ENCODE assay signal across 8 cellular contexts in genomic region chr15:40952301-40952900, GRCh38. TPM values are rescaled to one million over a fixed set of nuclear protein-coding genes. Genes with fewer than 3 reads are reported as not detected.
DNase-seq lines count a peak whose midpoint lies in the region; ATAC-seq and TF ChIP-seq lines count a peak whose summit lies in the region.

No MANE protein-coding gene starts in this region.

- CTCF ChIA-PET in activated CD8-positive, alpha-beta T cell treated with anti-CD3 and anti-CD28 coated beads for 36 hours (lab: Charles Lee), result interaction anchor here (0.9 to 7.5 kb wide), 12 partner anchors 8 to 95 kb away, joined by 3 to 73 read pairs (median 4); partner anchors contain the start of gene VPS18

- H3K27me3 Mint-ChIP-seq in HFFc6 (ENCODE audit: insufficient read depth), result no peaks in the 10 kb centered on the region; the same call in 1 of the 2 replicates
- H3K27me3 Mint-ChIP-seq in activated CD8-positive, alpha-beta T cell treated with anti-CD3 and anti-CD28 coated beads for 36 hours, result no peaks in the 10 kb centered on the region
- H3K27me3 Mint-ChIP-seq in stimulated activated naive CD8-positive, alpha-beta T cell treated with anti-CD3 and anti-CD28 coated beads, Interleukin-15, amount 100 ng/mL, for 72 hours, result peaks cover 17% of the 10 kb centered on the region

- peaks cover 5% of the 10 kb centered on the region; the same call in 1 of the 2 replicates for H3K36me3 Mint-ChIP-seq in HFFc6 (ENCODE audit: low read depth)
- peaks cover 34% of the 10 kb centered on the region for H3K36me3 Mint-ChIP-seq in activated CD8-positive, alpha-beta T cell treated with anti-CD3 and anti-CD28 coated beads for 36 hours (ENCODE audit: low read depth)

- peak; percentile 6 for ATAC-seq in activated CD8-positive, alpha-beta T cell treated with anti-CD3 and anti-CD28 coated beads for 36 hours
- no peak for ATAC-seq in stimulated activated naive CD8-positive, alpha-beta T cell treated with anti-CD3 and anti-CD28 coated beads, Interleukin-15, amount 100 ng/mL, for 72 hours
- no peak for ATAC-seq in HG03039 (IDR thresholded peaks at IDR 0.05; ENCODE audit: unreplicated experiment)

- DNase-seq in HFFc6, result no peak
- no peak for DNase-seq in activated CD8-positive, alpha-beta T cell treated with anti-CD3 and anti-CD28 coated beads for 36 hours
- DNase-seq in stimulated activated naive CD8-positive, alpha-beta T cell treated with anti-CD3 and anti-CD28 coated beads, Interleukin-15, amount 100 ng/mL, for 72 hours, result no peak
- no peak for DNase-seq in stimulated activated naive CD4-positive, alpha-beta T cell (lab: John Stamatoyannopoulos, UW)
- DNase-seq in NCI-H226, result no peak
- no peak for DNase-seq in activated CD4-positive, alpha-beta T cell treated with anti-CD3 and anti-CD28 coated beads for 1 hour

- H3K4me1 ChIP-seq in iPS-20b (ENCODE audit: insufficient read depth, low read length), result peaks cover 8% of the 10 kb centered on the region; the same call in 1 of the 2 replicates

- intact Hi-C loops in activated CD8-positive, alpha-beta T cell treated with anti-CD3 and anti-CD28 coated beads for 36 hours (cut with micrococcal nuclease), result loop anchor here (10.0 kb wide), 1 partner anchor 48 kb away; no protein-coding TSS in a partner anchor

- POLR2A ChIA-PET in activated CD8-positive, alpha-beta T cell treated with anti-CD3 and anti-CD28 coated beads for 36 hours (lab: Charles Lee), result interaction anchor here (0.6 to 6.1 kb wide), 13 partner anchors 10 to 247 kb away, joined by 3 to 67 read pairs (median 3); partner anchors contain the start of genes DLL4, INO80 and VPS18

- H3K9ac ChIP-seq in iPS-20b (ENCODE audit: low read depth, low read length), result peak overlapping the region; percentile 81

- H3K4me1 Mint-ChIP-seq in HFFc6 (ENCODE audit: low read depth), result peaks cover 36% of the 10 kb centered on the region
- peaks cover 28% of the 10 kb centered on the region for H3K4me1 Mint-ChIP-seq in activated CD8-positive, alpha-beta T cell treated with anti-CD3 and anti-CD28 coated beads for 36 hours (ENCODE audit: low read depth)
- peaks cover 52% of the 10 kb centered on the region for H3K4me1 Mint-ChIP-seq in stimulated activated naive CD8-positive, alpha-beta T cell treated with anti-CD3 and anti-CD28 coated beads, Interleukin-15, amount 100 ng/mL, for 72 hours

- H3K4me3 ChIP-seq in iPS-20b (ENCODE audit: low read length), result peak overlapping the region; percentile 86

- H3K27me3 ChIP-seq in iPS-20b (ENCODE audit: insufficient read depth, low read length), result no peaks in the 10 kb centered on the region; the same call in 1 of the 2 replicates

- no peaks in the 10 kb centered on the region for H3K9me3 ChIP-seq in iPS-20b (ENCODE audit: insufficient read depth, low read depth, low read length)

- peaks cover 23% of the 10 kb centered on the region for H3K36me3 ChIP-seq in iPS-20b (ENCODE audit: insufficient read depth, low read depth, low read length)

- H3K9me3 Mint-ChIP-seq in HFFc6, result no peaks in the 10 kb centered on the region
- no peaks in the 10 kb centered on the region for H3K9me3 Mint-ChIP-seq in activated CD8-positive, alpha-beta T cell treated with anti-CD3 and anti-CD28 coated beads for 36 hours
- no peaks in the 10 kb centered on the region for H3K9me3 Mint-ChIP-seq in stimulated activated naive CD8-positive, alpha-beta T cell treated with anti-CD3 and anti-CD28 coated beads, Interleukin-15, amount 100 ng/mL, for 72 hours

- H3K27ac Mint-ChIP-seq in HFFc6, result peak overlapping the region; percentile 83
- H3K27ac Mint-ChIP-seq in activated CD8-positive, alpha-beta T cell treated with anti-CD3 and anti-CD28 coated beads for 36 hours, result peak overlapping the region; percentile 95
- H3K27ac Mint-ChIP-seq in stimulated activated naive CD8-positive, alpha-beta T cell treated with anti-CD3 and anti-CD28 coated beads, Interleukin-15, amount 100 ng/mL, for 72 hours, result peak overlapping the region; percentile 100

- peak overlapping the region; percentile 47 for H3K27ac ChIP-seq in iPS-20b (ENCODE audit: low read length)

- TF ChIP-seq CTCF in HFFc6 (IDR thresholded peaks at IDR 0.05), result no peak
- TF ChIP-seq CTCF in activated CD8-positive, alpha-beta T cell treated with anti-CD3 and anti-CD28 coated beads for 36 hours (IDR thresholded peaks at IDR 0.05), result no peak

- peak overlapping the region; percentile 93 for H3K4me3 Mint-ChIP-seq in HFFc6
- peak overlapping the region; percentile 94 for H3K4me3 Mint-ChIP-seq in activated CD8-positive, alpha-beta T cell treated with anti-CD3 and anti-CD28 coated beads for 36 hours
- H3K4me3 Mint-ChIP-seq in stimulated activated naive CD8-positive, alpha-beta T cell treated with anti-CD3 and anti-CD28 coated beads, Interleukin-15, amount 100 ng/mL, for 72 hours, result peak overlapping the region; percentile 94 to 97

RNA-seq across cellular contexts. Expression of gene CHAC1, which starts 0.9 kb away (rescaled TPM):
- total RNA-seq in HFFc6 (2021; fragmentation: NEBNext Ultra II Directional; extraction: Animal tissue kit (Norgen Biotek cat#: 25700)), result 10 to 100 TPM; 20.8 to 26.0 (median 24.2) TPM
- 10 to 100 TPM; 21.9 to 22.6 TPM for total RNA-seq in activated CD8-positive, alpha-beta T cell treated with anti-CD3 and anti-CD28 coated beads for 36 hours

RNA-seq across cellular contexts. Expression of gene DLL4, which starts 23.3 kb away (rescaled TPM):
- under 1 TPM in 2 of 6 experiments, not detected in 4; 0.05 to 0.11 TPM for total RNA-seq in HFFc6 (2021; fragmentation: NEBNext Ultra II Directional; extraction: Animal tissue kit (Norgen Biotek cat#: 25700))
- not detected for total RNA-seq in activated CD8-positive, alpha-beta T cell treated with anti-CD3 and anti-CD28 coated beads for 36 hours

RNA-seq across cellular contexts. Expression of gene VPS18, which starts 58.2 kb away (rescaled TPM):
- 10 to 100 TPM; 27.7 to 33.1 (median 31.2) TPM for total RNA-seq in HFFc6 (2021; fragmentation: NEBNext Ultra II Directional; extraction: Animal tissue kit (Norgen Biotek cat#: 25700))
- 1 to 10 TPM; 6.1 TPM for total RNA-seq in activated CD8-positive, alpha-beta T cell treated with anti-CD3 and anti-CD28 coated beads for 36 hours

Comparison
In these comparisons a context has a peak if more than half of its experiments do, and no peak if none do; other contexts are left out.
1. RNA of gene VPS18, which starts 58.2 kb away (total RNA-seq): 27.7 to 33.1 TPM in HFFc6; 6.1 TPM in activated CD8-positive, alpha-beta T cell treated with anti-CD3 and anti-CD28 coated beads for 36 hours; every median in the first group is over 4 times any median in the second.
2. Peak in every context shown above with its lines, with median percentiles within 50 percentile points of each other: H3K27ac Mint-ChIP-seq and H3K4me3 Mint-ChIP-seq.